8 cellular contexts compared by ENCODE assay signal in the genomic region with DNA sequence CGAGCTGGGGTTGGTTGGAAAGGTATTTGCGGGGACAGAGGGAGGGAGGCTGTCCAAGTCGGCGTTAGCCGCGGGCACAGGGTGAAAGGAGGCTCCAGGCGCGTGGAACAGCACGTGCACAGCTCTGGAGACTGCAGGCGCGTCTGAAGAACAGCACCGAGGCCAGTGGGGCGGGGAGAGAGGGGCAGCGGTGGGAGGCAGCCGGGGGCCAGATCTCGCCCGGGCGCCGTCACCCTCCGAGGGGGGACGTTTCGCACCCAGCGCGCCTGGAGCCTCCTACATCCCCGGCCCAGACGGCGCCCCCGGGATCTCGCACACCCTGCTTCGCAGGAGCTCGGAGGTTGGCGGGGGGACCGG.
A peak's percentile ranks its signal among the peaks of the same experiment; 100 is the strongest.
DNase-seq lines count a peak whose midpoint lies in the region; ATAC-seq and TF ChIP-seq lines count a peak whose summit lies in the region.

No MANE protein-coding gene starts in this region.

- peak overlapping the region; percentile 71 for H3K9ac ChIP-seq in Karpas-422 (ENCODE audit: low read length)

- peaks cover 5% of the 10 kb centered on the region for H3K4me1 Mint-ChIP-seq in endothelial cell (ENCODE audit: unreplicated experiment)

- H3K79me2 ChIP-seq in Karpas-422 (ENCODE audit: low read length), result no peaks in the 10 kb centered on the region

- no peaks in the 10 kb centered on the region for H3K9me3 Mint-ChIP-seq in endothelial cell (ENCODE audit: unreplicated experiment)

- peaks cover 8% of the 10 kb centered on the region; the same call in 1 of the 2 replicates for H4K20me1 ChIP-seq in Karpas-422 (ENCODE audit: insufficient read depth, low read depth, low read length)

- peak overlapping the region; percentile 91 for H3K4me2 ChIP-seq in Karpas-422 (ENCODE audit: low read depth, low read length, poor library complexity, severe bottlenecking)

- no peaks in the 10 kb centered on the region for H3K9me3 ChIP-seq in Karpas-422 (ENCODE audit: low read length)
- no peaks in the 10 kb centered on the region for H3K9me3 ChIP-seq in psoas muscle

- H3K27me3 Mint-ChIP-seq in endothelial cell (ENCODE audit: unreplicated experiment), result peaks cover 22% of the 10 kb centered on the region

- WGBS in psoas muscle, 3 donors, result 0 to 2% (median 0%) methylated on average over 9 to 33 of the region's 33 CpGs

- H3K36me3 Mint-ChIP-seq in endothelial cell (ENCODE audit: low read depth, unreplicated experiment), result no peaks in the 10 kb centered on the region

- peak; percentile 11 for ATAC-seq in GM19438 (IDR thresholded peaks at IDR 0.05; ENCODE audit: low read depth, unreplicated experiment)
- ATAC-seq in psoas muscle, result peak in 1 of 4 donors; percentile 2

- intact Hi-C loops in psoas muscle (cut with DNase I), result no loop called here

- H3K4me1 ChIP-seq in Karpas-422 (ENCODE audit: low read length) (peaks cover 11% of the 10 kb centered on the region), psoas muscle (no peaks in the 10 kb centered on the region)

- DNase-seq in Karpas-422 (no peak), endothelial cell (ENCODE audit: low spot score) (no peak), psoas muscle (no peak), NCI-H2196 (lab: John Stamatoyannopoulos, UW; ENCODE audit: unreplicated experiment) (no peak), D341Med (ENCODE audit: low spot score) (no peak), NCI-H526 treated with DMSO at 0.1 percent for 48 hours (lab: John Stamatoyannopoulos, UW) (no peak)
- DNase-seq in activated naive CD4-positive, alpha-beta T cell treated with anti-CD3 and anti-CD28 coated beads, Interleukin-2, amount 50 U/mL, for 16 hours, result no peak

- no peak overlapping the region for H3K27ac Mint-ChIP-seq in endothelial cell (ENCODE audit: unreplicated experiment)

- H3K4me3 ChIP-seq in Karpas-422 (ENCODE audit: low read length) (peak overlapping the region; percentile 75), psoas muscle (peak overlapping the region; percentile 61)

- TF ChIP-seq CTCF in endothelial cell (IDR thresholded peaks at IDR 0.05; ENCODE audit: unreplicated experiment) (no peak), psoas muscle (IDR thresholded peaks at IDR 0.05) (no peak)

- peak overlapping the region; percentile 88 for H3K4me3 Mint-ChIP-seq in endothelial cell (ENCODE audit: unreplicated experiment)

- H3K36me3 ChIP-seq in Karpas-422 (ENCODE audit: insufficient read depth, low read length), result no peaks in the 10 kb centered on the region
- no peaks in the 10 kb centered on the region for H3K36me3 ChIP-seq in psoas muscle (ENCODE audit: insufficient read depth in 1 of 2, low read depth in 1 of 2)

- H3K27me3 ChIP-seq in Karpas-422 (ENCODE audit: low read length) (peaks cover 2% of the 10 kb centered on the region; the same call in 1 of the 2 replicates), psoas muscle (ENCODE audit: insufficient read depth in 3 of 3, low read length in 2 of 3) (peaks cover 0 to 70% (median 16%) of the 10 kb centered on the region in 3 donors)

- H3K27ac ChIP-seq in Karpas-422 (ENCODE audit: low read length) (no peak overlapping the region), psoas muscle (no peak overlapping the region)

- H2AFZ ChIP-seq in Karpas-422 (ENCODE audit: low read length), result peak overlapping the region; percentile 65; the same call in 1 of the 2 replicates

- H3K9me2 ChIP-seq in Karpas-422 (replicated peaks; ENCODE audit: insufficient read depth, low read length), result no peaks in the 10 kb centered on the region
